Comparison of ENCODE assay signal across 8 cellular contexts in the genomic region with DNA sequence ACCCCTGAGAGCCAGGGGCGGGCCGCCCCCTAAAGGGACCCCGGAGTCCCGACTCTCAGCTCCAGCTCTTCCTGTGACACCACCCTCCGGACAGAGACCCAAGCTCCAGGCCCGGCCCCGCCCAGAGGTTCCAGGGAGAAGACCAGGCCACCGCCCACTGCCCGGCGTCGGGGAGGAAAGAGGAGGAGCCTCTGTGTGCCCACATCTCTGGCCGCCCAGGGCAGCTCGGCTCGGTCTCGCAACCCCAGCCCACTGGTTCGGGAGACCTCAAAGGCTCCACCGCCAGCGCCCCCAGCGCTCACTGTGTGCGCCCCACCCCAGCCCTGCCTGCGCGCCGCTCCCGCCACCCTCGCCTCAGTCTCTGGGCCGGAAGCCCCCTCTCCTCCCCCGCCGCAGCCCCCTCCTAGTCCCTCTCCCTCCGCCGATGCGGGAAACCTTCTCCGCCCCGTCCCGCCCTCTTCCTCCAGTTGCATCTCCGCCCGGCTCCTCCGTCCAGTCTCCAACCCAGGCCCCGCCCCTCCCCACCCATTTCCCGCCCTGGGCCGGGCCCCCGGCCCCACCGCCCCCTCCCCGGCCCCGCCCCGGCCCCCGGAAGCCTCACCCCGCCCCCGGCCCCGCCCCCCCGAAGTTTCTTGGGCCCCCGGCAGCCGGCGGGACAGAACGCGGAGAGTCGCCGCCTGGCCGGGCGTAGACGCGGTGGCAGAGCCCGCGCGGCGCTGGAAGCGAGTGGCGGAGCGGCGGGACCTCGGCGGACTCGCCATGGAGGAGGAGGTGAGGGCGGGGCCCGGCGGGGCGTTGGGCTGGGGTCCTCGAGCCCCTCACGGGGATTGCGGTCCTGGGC. TPM values are rescaled to one million over a fixed set of nuclear protein-coding genes. Genes with fewer than 3 reads are reported as not detected.
A peak's percentile ranks its signal among the peaks of the same experiment; 100 is the strongest.
DNase-seq lines count a peak whose midpoint lies in the region; ATAC-seq and TF ChIP-seq lines count a peak whose summit lies in the region.

A gene with protein sequence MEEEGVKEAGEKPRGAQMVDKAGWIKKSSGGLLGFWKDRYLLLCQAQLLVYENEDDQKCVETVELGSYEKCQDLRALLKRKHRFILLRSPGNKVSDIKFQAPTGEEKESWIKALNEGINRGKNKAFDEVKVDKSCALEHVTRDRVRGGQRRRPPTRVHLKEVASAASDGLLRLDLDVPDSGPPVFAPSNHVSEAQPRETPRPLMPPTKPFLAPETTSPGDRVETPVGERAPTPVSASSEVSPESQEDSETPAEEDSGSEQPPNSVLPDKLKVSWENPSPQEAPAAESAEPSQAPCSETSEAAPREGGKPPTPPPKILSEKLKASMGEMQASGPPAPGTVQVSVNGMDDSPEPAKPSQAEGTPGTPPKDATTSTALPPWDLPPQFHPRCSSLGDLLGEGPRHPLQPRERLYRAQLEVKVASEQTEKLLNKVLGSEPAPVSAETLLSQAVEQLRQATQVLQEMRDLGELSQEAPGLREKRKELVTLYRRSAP (plus strand): TSS at position 658 of the 841 bp plus-strand sequence. CDS start 102 bp downstream, at position 760.

- DNase-seq in D341Med (ENCODE audit: low spot score) (peak; percentile 98), HuH-7 (ENCODE audit: low spot score) (peak; percentile 93), OCI-M2 (lab: John Stamatoyannopoulos, UW; ENCODE audit: unreplicated experiment) (peak; percentile 40), activated T-cell treated with anti-CD3 and anti-CD28 coated beads for 4 hours (peak; percentile 59), epithelial cell of prostate (ENCODE audit: low read depth, low spot score) (no peak), mucosa of descending colon (peak; percentile 89 to 98 (median 93))
- DNase-seq in stimulated activated CD8-positive, alpha-beta memory T cell treated with anti-CD3 and anti-CD28 coated beads, Interleukin-4, amount 100 ng/mL, for 1 hour (ENCODE audit: low read depth in 2 of 2, low spot score in 1 of 2) = peak; percentile 77 to 78

- H3K4me1 ChIP-seq in mucosa of descending colon (ENCODE audit: low read depth) = peaks cover 6% of the 10 kb centered on the region

- intact Hi-C loops in mucosa of descending colon (cut with DNase I, micrococcal nuclease) = no loop called here

- peak within 1 kb of the TSS; percentile 66 for H3K27ac ChIP-seq in epithelial cell of prostate

- no peaks in the 10 kb centered on the region for H3K9me3 ChIP-seq in mucosa of descending colon

- H3K36me3 ChIP-seq in mucosa of descending colon (ENCODE audit: low read depth) = no peaks in the 10 kb centered on the region

- ATAC-seq in GM21423 (IDR thresholded peaks at IDR 0.05; ENCODE audit: unreplicated experiment) = peak; percentile 46
- peak; percentile 88 for ATAC-seq in mucosa of descending colon

- no peak for TF ChIP-seq CTCF in mucosa of descending colon (IDR thresholded peaks at IDR 0.05)

- H3K4me3 ChIP-seq in mucosa of descending colon = peak within 1 kb of the TSS; percentile 46

RNA-seq across cellular contexts. Expression of the gene that starts here (rescaled TPM):
- 10 to 100 TPM in 2 of 3 donors, 1 to 10 TPM in 1; 5.8 to 38.9 (median 15.9) TPM for total RNA-seq in mucosa of descending colon
